Comparison of ENCODE assay signal across 8 cellular contexts in the genomic region with DNA sequence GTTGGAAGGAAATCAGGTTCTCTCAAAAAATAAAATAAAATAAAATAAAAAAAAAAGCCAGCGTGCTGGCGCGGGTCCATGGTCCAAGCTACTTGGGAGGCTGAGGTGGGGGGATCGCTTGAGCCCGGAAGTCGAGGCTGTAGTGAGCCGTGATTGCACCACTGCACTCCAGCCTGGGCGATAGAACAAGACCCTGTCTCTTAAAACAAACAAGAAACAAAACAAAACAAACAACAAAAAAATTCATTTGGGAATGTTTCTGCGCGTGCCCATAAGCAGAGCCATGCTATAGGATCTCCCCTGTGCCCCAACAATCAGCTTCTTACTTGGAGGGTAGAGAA. TPM values are rescaled to one million over a fixed set of nuclear protein-coding genes. Genes with fewer than 3 reads are reported as not detected.
DNase-seq lines count a peak whose midpoint lies in the region; ATAC-seq and TF ChIP-seq lines count a peak whose summit lies in the region.
"Had no signal": no experiment of that assay in that cellular context is flagged by ENCODE, and none has a peak within 500 bp of the region (broad histone marks: within the 10 kb centered on the region; RNA-seq: fewer than 3 reads in every experiment).

No MANE protein-coding gene starts in this region.

- POLR2A ChIA-PET in activated CD8-positive, alpha-beta T cell treated with anti-CD3 and anti-CD28 coated beads for 36 hours (lab: Charles Lee) = interaction anchor here (0.7 to 7.2 kb wide), 12 partner anchors 8 to 47 kb away, joined by 3 to 156 read pairs (median 7); partner anchors contain the start of gene CD8A

- intact Hi-C loops in activated CD8-positive, alpha-beta T cell treated with anti-CD3 and anti-CD28 coated beads for 36 hours (cut with micrococcal nuclease) = loop anchor here (2.0 kb wide), 1 partner anchor 42 kb away; no protein-coding TSS in a partner anchor

- H3K4me1 Mint-ChIP-seq in HFFc6 (ENCODE audit: low read depth) = peaks cover 15% of the 10 kb centered on the region
- H3K4me1 Mint-ChIP-seq in activated CD8-positive, alpha-beta T cell treated with anti-CD3 and anti-CD28 coated beads for 36 hours (ENCODE audit: low read depth) = peaks cover 34% of the 10 kb centered on the region
- peaks cover 15 to 28% of the 10 kb centered on the region in 2 donors for H3K4me1 Mint-ChIP-seq in stimulated activated naive B cell treated with anti-CD40 and anti-IgM and Interleukin-4, amounts not matched to agents 10 μg/mL and 1 μg/mL and 100 μg/mL, for 72 hours

- no peaks in the 10 kb centered on the region for H3K36me3 Mint-ChIP-seq in HFFc6 (ENCODE audit: low read depth)
- H3K36me3 Mint-ChIP-seq in activated CD8-positive, alpha-beta T cell treated with anti-CD3 and anti-CD28 coated beads for 36 hours (ENCODE audit: low read depth) = peaks cover 49% of the 10 kb centered on the region
- no peaks in the 10 kb centered on the region for H3K36me3 Mint-ChIP-seq in stimulated activated naive B cell treated with anti-CD40 and anti-IgM and Interleukin-4, amounts not matched to agents 10 μg/mL and 1 μg/mL and 100 μg/mL, for 72 hours

- H3K27ac Mint-ChIP-seq in HFFc6 = no peak overlapping the region
- peak overlapping the region; percentile 90 for H3K27ac Mint-ChIP-seq in activated CD8-positive, alpha-beta T cell treated with anti-CD3 and anti-CD28 coated beads for 36 hours
- H3K27ac Mint-ChIP-seq in stimulated activated naive B cell treated with anti-CD40 and anti-IgM and Interleukin-4, amounts not matched to agents 10 μg/mL and 1 μg/mL and 100 μg/mL, for 72 hours = no peak overlapping the region

- ATAC-seq in activated CD8-positive, alpha-beta T cell treated with anti-CD3 and anti-CD28 coated beads for 36 hours = peak; percentile 1
- ATAC-seq in stimulated activated naive B cell treated with anti-CD40 and anti-IgM and Interleukin-4, amounts not matched to agents 10 μg/mL and 1 μg/mL and 100 μg/mL, for 72 hours (replicated peaks) = no peak
- ATAC-seq in HG02840 (IDR thresholded peaks at IDR 0.05; ENCODE audit: low FRiP score, unreplicated experiment) = no peak

- no peaks in the 10 kb centered on the region for H3K9me3 Mint-ChIP-seq in HFFc6
- H3K9me3 Mint-ChIP-seq in activated CD8-positive, alpha-beta T cell treated with anti-CD3 and anti-CD28 coated beads for 36 hours = no peaks in the 10 kb centered on the region
- H3K9me3 Mint-ChIP-seq in stimulated activated naive B cell treated with anti-CD40 and anti-IgM and Interleukin-4, amounts not matched to agents 10 μg/mL and 1 μg/mL and 100 μg/mL, for 72 hours = no peaks in the 10 kb centered on the region

- H3K4me3 Mint-ChIP-seq in HFFc6 = peak overlapping the region; percentile 87
- peak overlapping the region; percentile 87 for H3K4me3 Mint-ChIP-seq in activated CD8-positive, alpha-beta T cell treated with anti-CD3 and anti-CD28 coated beads for 36 hours
- peak overlapping the region; percentile 80 to 90 for H3K4me3 Mint-ChIP-seq in stimulated activated naive B cell treated with anti-CD40 and anti-IgM and Interleukin-4, amounts not matched to agents 10 μg/mL and 1 μg/mL and 100 μg/mL, for 72 hours

- CTCF ChIA-PET in activated CD8-positive, alpha-beta T cell treated with anti-CD3 and anti-CD28 coated beads for 36 hours (lab: Charles Lee) = interaction anchor here (1.0 to 3.4 kb wide), 10 partner anchors 11 to 53 kb away, joined by 3 to 37 read pairs (median 12); partner anchors contain the start of gene CD8A

- no peak for DNase-seq in HFFc6
- DNase-seq in activated CD8-positive, alpha-beta T cell treated with anti-CD3 and anti-CD28 coated beads for 36 hours = no peak
- no peak for DNase-seq in stimulated activated naive B cell treated with anti-CD40 and anti-IgM and Interleukin-4, amounts not matched to agents 10 μg/mL and 1 μg/mL and 100 μg/mL, for 72 hours
- DNase-seq in NCI-H2171 (lab: John Stamatoyannopoulos, UW) = no peak
- DNase-seq in GM20000 (ENCODE audit: low spot score) = no peak

- TF ChIP-seq CTCF in HFFc6 (IDR thresholded peaks at IDR 0.05) (no peak), GM20000 (IDR thresholded peaks at IDR 0.05; ENCODE audit: extremely low read depth, missing control alignments) (no peak)
- TF ChIP-seq CTCF in activated CD8-positive, alpha-beta T cell treated with anti-CD3 and anti-CD28 coated beads for 36 hours (IDR thresholded peaks at IDR 0.05) = no peak

- peaks cover 10% of the 10 kb centered on the region for H3K27me3 Mint-ChIP-seq in HFFc6 (ENCODE audit: insufficient read depth)
- H3K27me3 Mint-ChIP-seq in activated CD8-positive, alpha-beta T cell treated with anti-CD3 and anti-CD28 coated beads for 36 hours = no peaks in the 10 kb centered on the region
- peaks cover 35 to 50% of the 10 kb centered on the region in 2 donors for H3K27me3 Mint-ChIP-seq in stimulated activated naive B cell treated with anti-CD40 and anti-IgM and Interleukin-4, amounts not matched to agents 10 μg/mL and 1 μg/mL and 100 μg/mL, for 72 hours

- peak overlapping the region; percentile 38 for H3K4me3 ChIP-seq in iPS-11a (ENCODE audit: low read depth, low read length)

RNA-seq across cellular contexts. Expression of gene CD8A, which starts 16.4 kb away (rescaled TPM):
- not detected for total RNA-seq in HFFc6 (2021; fragmentation: NEBNext Ultra II Directional; extraction: Animal tissue kit (Norgen Biotek cat#: 25700))
- 100 to 1,000 TPM; 419 to 432 TPM for total RNA-seq in activated CD8-positive, alpha-beta T cell treated with anti-CD3 and anti-CD28 coated beads for 36 hours
- total RNA-seq: myocyte had no signal

RNA-seq across cellular contexts. Expression of gene CD8B, which starts 54.6 kb away (rescaled TPM):
- not detected for total RNA-seq in HFFc6 (2021; fragmentation: NEBNext Ultra II Directional; extraction: Animal tissue kit (Norgen Biotek cat#: 25700))
- 100 to 1,000 TPM; 319 to 321 TPM for total RNA-seq in activated CD8-positive, alpha-beta T cell treated with anti-CD3 and anti-CD28 coated beads for 36 hours
- total RNA-seq: myocyte had no signal

Comparison
In these comparisons a context has a peak if more than half of its experiments do, and no peak if none do; other contexts are left out.
1. RNA of gene CD8A, which starts 16.4 kb away (total RNA-seq): 419 to 432 TPM in activated CD8-positive, alpha-beta T cell treated with anti-CD3 and anti-CD28 coated beads for 36 hours; not detected in HFFc6; every median in the first group is over 100 times any median in the second.
2. RNA of gene CD8B, which starts 54.6 kb away (total RNA-seq): 319 to 321 TPM in activated CD8-positive, alpha-beta T cell treated with anti-CD3 and anti-CD28 coated beads for 36 hours; not detected in HFFc6; every median in the first group is over 100 times any median in the second.
3. Peak in every context shown above with its lines, with median percentiles within 50 percentile points of each other: H3K4me3 Mint-ChIP-seq.